ENCODE assay signal across 9 cellular contexts in genomic region chr7:47574473-47575328, GRCh38. TPM values are rescaled to one million over a fixed set of nuclear protein-coding genes. Genes with fewer than 3 reads are reported as not detected.
DNase-seq lines count a peak whose midpoint lies in the region; ATAC-seq and TF ChIP-seq lines count a peak whose summit lies in the region.
"Had no signal": no experiment of that assay in that cellular context is flagged by ENCODE, and none has a peak within 500 bp of the region (broad histone marks: within the 10 kb centered on the region; RNA-seq: fewer than 3 reads in every experiment).

No MANE protein-coding gene starts in this region.

- H3K4me3 ChIP-seq in brain microvascular endothelial cell (ENCODE audit: low read depth, low read length), result no peak overlapping the region

- in situ Hi-C loops in brain microvascular endothelial cell (cut with HindIII; ENCODE audit: low pct_ligation_motif_present, low sequenced_read_pairs), result no loop called here

- peak overlapping the region; percentile 70 for H3K27ac ChIP-seq in brain microvascular endothelial cell

- DNase-seq in DMS53 (lab: John Stamatoyannopoulos, UW) (peak; percentile 31), DMS53 treated with DMSO at 0.1 percent for 48 hours (lab: John Stamatoyannopoulos, UW; ENCODE audit: unreplicated experiment) (no peak), brain microvascular endothelial cell (no peak), DMS153 treated with DMSO at 0.1 percent for 48 hours (lab: John Stamatoyannopoulos, UW; ENCODE audit: unreplicated experiment) (no peak)
- DNase-seq in stimulated activated naive B cell treated with anti-CD40 and anti-IgM and Interleukin-4, amounts not matched to agents 10 μg/mL and 1 μg/mL and 100 μg/mL, for 72 hours, result peak; percentile 70
- no peak for DNase-seq in activated CD4-positive, alpha-beta memory T cell treated with anti-CD3 and anti-CD28 coated beads for 36 hours
- DNase-seq in effector CD8-positive, alpha-beta T cell (lab: John Stamatoyannopoulos, UW), result no peak

- CTCF ChIA-PET in activated CD4-positive, alpha-beta memory T cell treated with anti-CD3 and anti-CD28 coated beads for 36 hours (lab: Charles Lee), result no interaction called here

- intact Hi-C loops in activated CD4-positive, alpha-beta memory T cell treated with anti-CD3 and anti-CD28 coated beads for 36 hours (cut with micrococcal nuclease), result no loop called here

- no peak for TF ChIP-seq CTCF in brain microvascular endothelial cell (IDR thresholded peaks at IDR 0.05; ENCODE audit: low read depth, low read length, missing control alignments)

- POLR2A ChIA-PET in activated CD4-positive, alpha-beta memory T cell treated with anti-CD3 and anti-CD28 coated beads for 36 hours (lab: Charles Lee), result no interaction called here

- peak overlapping the region; percentile 90 for H3K27ac Mint-ChIP-seq in stimulated activated naive B cell treated with anti-CD40 and anti-IgM and Interleukin-4, amounts not matched to agents 10 μg/mL and 1 μg/mL and 100 μg/mL, for 72 hours
- H3K27ac Mint-ChIP-seq in activated CD4-positive, alpha-beta memory T cell treated with anti-CD3 and anti-CD28 coated beads for 36 hours, result no peak overlapping the region
- H3K27ac Mint-ChIP-seq: T-helper 1 cell treated with Interleukin-12 subunit alpha and Interleukin-12 subunit beta and Interleukin-4 antibody, amounts not matched to agents 30 μg/mL and 1 μg/mL, for 36 hours had no signal

- no peaks in the 10 kb centered on the region for H3K27me3 ChIP-seq in brain microvascular endothelial cell (replicated peaks)

- no peaks in the 10 kb centered on the region for H3K36me3 ChIP-seq in brain microvascular endothelial cell (replicated peaks)

- H3K4me3 Mint-ChIP-seq in stimulated activated naive B cell treated with anti-CD40 and anti-IgM and Interleukin-4, amounts not matched to agents 10 μg/mL and 1 μg/mL and 100 μg/mL, for 72 hours, result peak overlapping the region; percentile 59 to 72
- H3K4me3 Mint-ChIP-seq in activated CD4-positive, alpha-beta memory T cell treated with anti-CD3 and anti-CD28 coated beads for 36 hours, result no peak overlapping the region
- H3K4me3 Mint-ChIP-seq: T-helper 1 cell treated with Interleukin-12 subunit alpha and Interleukin-12 subunit beta and Interleukin-4 antibody, amounts not matched to agents 30 μg/mL and 1 μg/mL, for 36 hours had no signal

- no peaks in the 10 kb centered on the region for H3K27me3 Mint-ChIP-seq in stimulated activated naive B cell treated with anti-CD40 and anti-IgM and Interleukin-4, amounts not matched to agents 10 μg/mL and 1 μg/mL and 100 μg/mL, for 72 hours
- no peaks in the 10 kb centered on the region for H3K27me3 Mint-ChIP-seq in activated CD4-positive, alpha-beta memory T cell treated with anti-CD3 and anti-CD28 coated beads for 36 hours

- H3K4me1 Mint-ChIP-seq in stimulated activated naive B cell treated with anti-CD40 and anti-IgM and Interleukin-4, amounts not matched to agents 10 μg/mL and 1 μg/mL and 100 μg/mL, for 72 hours, result peaks cover 71 to 92% of the 10 kb centered on the region in 2 donors
- H3K4me1 Mint-ChIP-seq in activated CD4-positive, alpha-beta memory T cell treated with anti-CD3 and anti-CD28 coated beads for 36 hours (ENCODE audit: low read depth), result no peaks in the 10 kb centered on the region

- ATAC-seq in HG03378 (IDR thresholded peaks at IDR 0.05; ENCODE audit: unreplicated experiment), result peak; percentile 89
- ATAC-seq in stimulated activated naive B cell treated with anti-CD40 and anti-IgM and Interleukin-4, amounts not matched to agents 10 μg/mL and 1 μg/mL and 100 μg/mL, for 72 hours (replicated peaks), result peak; percentile 74 to 82

- no peaks in the 10 kb centered on the region for H3K36me3 Mint-ChIP-seq in stimulated activated naive B cell treated with anti-CD40 and anti-IgM and Interleukin-4, amounts not matched to agents 10 μg/mL and 1 μg/mL and 100 μg/mL, for 72 hours
- H3K36me3 Mint-ChIP-seq in activated CD4-positive, alpha-beta memory T cell treated with anti-CD3 and anti-CD28 coated beads for 36 hours, result no peaks in the 10 kb centered on the region

- no peaks in the 10 kb centered on the region for H3K9me3 Mint-ChIP-seq in stimulated activated naive B cell treated with anti-CD40 and anti-IgM and Interleukin-4, amounts not matched to agents 10 μg/mL and 1 μg/mL and 100 μg/mL, for 72 hours
- H3K9me3 Mint-ChIP-seq in activated CD4-positive, alpha-beta memory T cell treated with anti-CD3 and anti-CD28 coated beads for 36 hours, result no peaks in the 10 kb centered on the region
- H3K9me3 Mint-ChIP-seq: T-helper 1 cell treated with Interleukin-12 subunit alpha and Interleukin-12 subunit beta and Interleukin-4 antibody, amounts not matched to agents 30 μg/mL and 1 μg/mL, for 36 hours had no signal

RNA-seq across cellular contexts. Expression of gene TNS3, which starts 7.2 kb away (rescaled TPM):
- total RNA-seq in activated CD4-positive, alpha-beta memory T cell treated with anti-CD3 and anti-CD28 coated beads for 36 hours, result under 1 TPM; 0.15 to 0.31 TPM

Comparison
In these comparisons a context has a peak if more than half of its experiments do, and no peak if none do; other contexts are left out.
1. DNase-seq: peak in DMS53 (single experiment) and stimulated activated naive B cell treated with anti-CD40 and anti-IgM and Interleukin-4, amounts not matched to agents 10 μg/mL and 1 μg/mL and 100 μg/mL, for 72 hours (single experiment); none in DMS53 treated with DMSO at 0.1 percent for 48 hours (single experiment), brain microvascular endothelial cell (single experiment), activated CD4-positive, alpha-beta memory T cell treated with anti-CD3 and anti-CD28 coated beads for 36 hours (single experiment), effector CD8-positive, alpha-beta T cell (single experiment) and DMS153 treated with DMSO at 0.1 percent for 48 hours (single experiment).